1 cellular context compared by ENCODE assay signal in genomic region chr5:100444961-100445360, GRCh38.
TF ChIP-seq lines count a peak whose summit lies in the region.

No MANE protein-coding gene starts in this region.

TF ChIP-seq in IMR-90, 13 proteins besides CTCF, POLR2A, EP300 and RAD21:
- no peak for TF ChIP-seq MXI1 (IDR thresholded peaks at IDR 0.05; ENCODE audit: borderline replicate concordance, low read depth, low read length)
